In genomic region chr5:39475055-39475454, GRCh38 we compare ENCODE assay signal across 34 cellular contexts. TPM values are rescaled to one million over a fixed set of nuclear protein-coding genes. Genes with fewer than 3 reads are reported as not detected.
DNase-seq lines count a peak whose midpoint lies in the region; FAIRE-seq and TF ChIP-seq lines count a peak whose summit lies in the region.
"Had no signal": no experiment of that assay in that cellular context is flagged by ENCODE, and none has a peak within 500 bp of the region (broad histone marks: within the 10 kb centered on the region; RNA-seq: fewer than 3 reads in every experiment).

No MANE protein-coding gene starts in this region.

- 21 to 27% methylated on average over 2 of the region's 2 CpGs for WGBS in GM23248 (ENCODE audit: low coverage in 1 of 2, low lambda C conversion rate in 2 of 2, missing lambda C conversion rate in 2 of 2), 2 experiments

- H3K4me3 ChIP-seq in GM23248 (no peak overlapping the region), osteoblast (ENCODE audit: insufficient read depth, low read length) (no peak overlapping the region)
- H3K4me3 ChIP-seq: lung, mucosa of descending colon, ovary, PC-9, smooth muscle cell, testis had no signal

- H3K4me1 ChIP-seq in GM23248 (ENCODE audit: insufficient read depth) (peaks cover 74% of the 10 kb centered on the region), osteoblast (ENCODE audit: insufficient read depth, low read length) (peaks cover 71% of the 10 kb centered on the region)
- H3K4me1 ChIP-seq: foreskin keratinocyte had no signal

- no peak for TF ChIP-seq CTCF in osteoblast (IDR thresholded peaks at IDR 0.05; ENCODE audit: extremely low read depth, low read depth, low read length)

- in situ Hi-C loops in GM23248 (cut with MboI), result no loop called here

- H3K79me2 ChIP-seq in GM23248 (ENCODE audit: insufficient read depth), result no peaks in the 10 kb centered on the region
- no peaks in the 10 kb centered on the region for H3K79me2 ChIP-seq in osteoblast (ENCODE audit: insufficient read depth, low read length)

- peak overlapping the region; percentile 85 for H3K4me2 ChIP-seq in GM23248 (ENCODE audit: unreplicated experiment)
- no peak overlapping the region for H3K4me2 ChIP-seq in osteoblast (ENCODE audit: insufficient read depth, low read length)
- H3K4me2 ChIP-seq: PC-9, smooth muscle cell had no signal

- FAIRE-seq in TTC549 (lab: Jason Lieb, UNC), result peak; percentile 92
- FAIRE-seq: bronchial epithelial cell, colon had no signal

- H3K9me3 ChIP-seq in GM23248 (ENCODE audit: low read depth) (no peaks in the 10 kb centered on the region), osteoblast (ENCODE audit: low read depth, low read length) (no peaks in the 10 kb centered on the region)
- H3K9me3 ChIP-seq: Caco-2, mucosa of descending colon, ovary, testis had no signal

- H3K9ac ChIP-seq in GM23248, result peak overlapping the region; percentile 72

- peak; percentile 68 for DNase-seq in GM23248
- peak; percentile 72 for DNase-seq in fibroblast of peridontal ligament (ENCODE audit: extremely low read depth)
- no peak for DNase-seq in osteoblast (ENCODE audit: insufficient read length, low spot score, missing footprints)
- no peak for DNase-seq in NCI-H1105 treated with DMSO at 0.1 percent for 48 hours (lab: John Stamatoyannopoulos, UW)
- DNase-seq in NCI-H2081 treated with DMSO at 0.1 percent for 48 hours (lab: John Stamatoyannopoulos, UW), result no peak
- DNase-seq in NCI-H526 (lab: John Stamatoyannopoulos, UW), result no peak
- DNase-seq in NCI-H748 treated with DMSO at 0.1 percent for 48 hours (lab: John Stamatoyannopoulos, UW), result no peak
- DNase-seq: activated CD4-positive, alpha-beta memory T cell treated with anti-CD3 and anti-CD28 coated beads, Interleukin-2, amount 10 ng/mL, durations not matched to agents 7 days and 5 days; activated CD4-positive, CD25-positive, alpha-beta regulatory T cell treated with anti-CD3 and anti-CD28 coated beads, Interleukin-2, amount 50 U/mL, for 72 hours; activated CD8-positive, alpha-beta memory T cell treated with anti-CD3 and anti-CD28 coated beads, Interleukin-2, amount 50 U/mL, for 48 hours; activated naive CD4-positive, alpha-beta T cell treated with anti-CD3 and anti-CD28 coated beads, Interleukin-2, amount 10 ng/mL, durations not matched to agents 7 days and 5 days; amygdala; Caco-2; DMS53; effector memory CD4-positive, alpha-beta T cell; foreskin keratinocyte; HCEC 1CT; kidney glomerular epithelial cell; mucosa of descending colon; NCI-H1694 treated with DMSO at 0.1 percent for 48 hours; NCI-H2171; ovary; PC-9; stimulated activated naive CD4-positive, alpha-beta T cell; testis had no signal

- no peaks in the 10 kb centered on the region for H3K9me2 ChIP-seq in GM23248 (ENCODE audit: insufficient read depth)

- H2AFZ ChIP-seq in GM23248 (peak overlapping the region; percentile 66), osteoblast (ENCODE audit: low read length) (no peak overlapping the region)

- no peaks in the 10 kb centered on the region for H4K20me1 ChIP-seq in GM23248 (ENCODE audit: insufficient read depth)
- H4K20me1 ChIP-seq in osteoblast (ENCODE audit: insufficient read depth, low read length), result no peaks in the 10 kb centered on the region

- H3F3A ChIP-seq in GM23248 (ENCODE audit: insufficient read depth), result peaks cover 79% of the 10 kb centered on the region

- H3K27me3 ChIP-seq in GM23248 (replicated peaks; ENCODE audit: insufficient read depth), result no peaks in the 10 kb centered on the region
- no peaks in the 10 kb centered on the region for H3K27me3 ChIP-seq in osteoblast (ENCODE audit: insufficient read depth, low read length)
- H3K27me3 ChIP-seq: ovary, testis had no signal

- H3K36me3 ChIP-seq in GM23248 (ENCODE audit: low read depth) (no peaks in the 10 kb centered on the region), osteoblast (ENCODE audit: insufficient read depth, low read length) (no peaks in the 10 kb centered on the region)
- H3K36me3 ChIP-seq: ovary had no signal

- H3K27ac ChIP-seq in GM23248 (peak overlapping the region; percentile 95), osteoblast (ENCODE audit: low read depth, low read length) (peak overlapping the region; percentile 81)
- H3K27ac ChIP-seq: C4-2B, epithelial cell of prostate, foreskin keratinocyte, ovary, PC-9, testis had no signal

RNA-seq across cellular contexts. Expression of gene DAB2, which starts 50.3 kb away (rescaled TPM):
- total RNA-seq in GM23248 (2014; rRNA removed; shearing (Covaris generic)), result 211 and 266 TPM in 2 replicates
- 525 and 533 TPM in 2 replicates for polyA plus RNA-seq in GM23248 (2016; fragmentation: Nextera tagmentation; extraction: Ambion mirVana)
- 277 and 296 TPM in 2 replicates for total RNA-seq in osteoblast
- total RNA-seq: activated CD4-positive, alpha-beta memory T cell treated with anti-CD3 and anti-CD28 coated beads, Interleukin-2, amount 10 ng/mL, durations not matched to agents 7 days and 5 days; G401; T-helper 2 cell treated with Interferon-gamma antibody and Interleukin-4, amounts not matched to agents 100 ng/mL and 5 ng/mL, for 36 hours had no signal

Comparison
In these comparisons a context has a peak if more than half of its experiments do, and no peak if none do; other contexts are left out.
1. DNase-seq: peak in GM23248 (single experiment) and fibroblast of peridontal ligament (single experiment); none in osteoblast (single experiment), NCI-H1105 treated with DMSO at 0.1 percent for 48 hours (single experiment), NCI-H2081 treated with DMSO at 0.1 percent for 48 hours (single experiment), NCI-H526 (0 of 2) and NCI-H748 treated with DMSO at 0.1 percent for 48 hours (single experiment).